Comparison of ENCODE assay signal across 8 cellular contexts in genomic region chr20:35091808-35092523, GRCh38. TPM values are rescaled to one million over a fixed set of nuclear protein-coding genes. Genes with fewer than 3 reads are reported as not detected.
DNase-seq lines count a peak whose midpoint lies in the region; ATAC-seq lines count a peak whose summit lies in the region.

No MANE protein-coding gene starts in this region.

- WGBS in ectodermal cell, 2 experiments = 2 to 3% methylated on average over 28 of the region's 28 CpGs

- no peaks in the 10 kb centered on the region for H3K27me3 Mint-ChIP-seq in activated CD4-positive, alpha-beta T cell treated with anti-CD3 and anti-CD28 coated beads, Interleukin-2, amount 10 ng/mL, durations not matched to agents 7 days and 5 days

- H3K27me3 ChIP-seq in ectodermal cell (ENCODE audit: control insufficient read depth, insufficient read depth, low read length, poor library complexity, severe bottlenecking) = no peaks in the 10 kb centered on the region

- H3K36me3 ChIP-seq in ectodermal cell (ENCODE audit: control insufficient read depth, insufficient read depth, low read length) = peaks cover 3% of the 10 kb centered on the region

- DNase-seq in activated CD4-positive, alpha-beta T cell treated with anti-CD3 and anti-CD28 coated beads, Interleukin-2, amount 10 ng/mL, durations not matched to agents 7 days and 5 days = peak; percentile 16
- DNase-seq in activated CD4-positive, alpha-beta T cell treated with anti-CD3 and anti-CD28 coated beads, Interleukin-2, amount 50 U/mL, for 48 hours = no peak
- DNase-seq in RPMI7951 (ENCODE audit: low read depth) = peak; percentile 24
- peak; percentile 38 for DNase-seq in mucosa of gallbladder (ENCODE audit: low spot score)
- DNase-seq in glomerular visceral epithelial cell (ENCODE audit: extremely low spot score) = no peak
- no peak for DNase-seq in KG1 (lab: John Stamatoyannopoulos, UW)

- peaks cover 26% of the 10 kb centered on the region for H3K36me3 Mint-ChIP-seq in activated CD4-positive, alpha-beta T cell treated with anti-CD3 and anti-CD28 coated beads, Interleukin-2, amount 10 ng/mL, durations not matched to agents 7 days and 5 days (ENCODE audit: low read depth)

- H3K27ac ChIP-seq in ectodermal cell (ENCODE audit: insufficient read depth, low read depth, low read length, poor library complexity, severe bottlenecking) = peak overlapping the region; percentile 85

- POLR2A ChIA-PET in activated CD4-positive, alpha-beta T cell treated with anti-CD3 and anti-CD28 coated beads, Interleukin-2, amount 10 ng/mL, durations not matched to agents 7 days and 5 days (lab: Charles Lee) = no interaction called here

- no peaks in the 10 kb centered on the region for H3K9me3 Mint-ChIP-seq in activated CD4-positive, alpha-beta T cell treated with anti-CD3 and anti-CD28 coated beads, Interleukin-2, amount 10 ng/mL, durations not matched to agents 7 days and 5 days

- CTCF ChIA-PET in activated CD4-positive, alpha-beta T cell treated with anti-CD3 and anti-CD28 coated beads, Interleukin-2, amount 10 ng/mL, durations not matched to agents 7 days and 5 days (lab: Charles Lee) = interaction anchor here (0.5 to 1.7 kb wide), 6 partner anchors 8 to 419 kb away, joined by 3 to 6 read pairs (median 4); no protein-coding TSS in a partner anchor

- H3K4me1 ChIP-seq in ectodermal cell (ENCODE audit: control insufficient read depth, insufficient read depth, low read length) = peaks cover 9% of the 10 kb centered on the region

- peak overlapping the region; percentile 94 for H3K27ac Mint-ChIP-seq in activated CD4-positive, alpha-beta T cell treated with anti-CD3 and anti-CD28 coated beads, Interleukin-2, amount 10 ng/mL, durations not matched to agents 7 days and 5 days

- H3K4me3 ChIP-seq in ectodermal cell (ENCODE audit: insufficient read depth, low read depth, low read length) = peak overlapping the region; percentile 93

- ATAC-seq in HG02852 (IDR thresholded peaks at IDR 0.05; ENCODE audit: unreplicated experiment) = peak; percentile 31

- no peaks in the 10 kb centered on the region for H3K9me3 ChIP-seq in ectodermal cell (ENCODE audit: control insufficient read depth, low read length)

- peaks cover 57% of the 10 kb centered on the region for H3K4me1 Mint-ChIP-seq in activated CD4-positive, alpha-beta T cell treated with anti-CD3 and anti-CD28 coated beads, Interleukin-2, amount 10 ng/mL, durations not matched to agents 7 days and 5 days

- peak overlapping the region; percentile 86 for H3K4me3 Mint-ChIP-seq in activated CD4-positive, alpha-beta T cell treated with anti-CD3 and anti-CD28 coated beads, Interleukin-2, amount 10 ng/mL, durations not matched to agents 7 days and 5 days

RNA-seq across cellular contexts. Expression of gene TRPC4AP, which starts 0.6 kb away (rescaled TPM):
- total RNA-seq in activated CD4-positive, alpha-beta T cell treated with anti-CD3 and anti-CD28 coated beads, Interleukin-2, amount 10 ng/mL, durations not matched to agents 7 days and 5 days = 10 to 100 TPM; 48.8 to 49.4 TPM
- total RNA-seq in RPMI7951 (2014; rRNA removed; shearing (Covaris generic)) = 44.9 and 49.5 TPM in 2 replicates
- polyA plus RNA-seq in ectodermal cell (2013, experiment 1 of 4) = 88.5 TPM
- polyA plus RNA-seq in ectodermal cell (2013, experiment 2 of 4) = 98.5 TPM
- polyA plus RNA-seq in ectodermal cell (2013, experiment 3 of 4) = 72.2 TPM
- polyA plus RNA-seq in ectodermal cell (2013, experiment 4 of 4) = 81.5 TPM
- total RNA-seq in mucosa of gallbladder = 60.5 TPM

RNA-seq across cellular contexts. Expression of gene EDEM2, which starts 55.2 kb away (rescaled TPM):
- 10 to 100 TPM; 22.8 to 25.0 TPM for total RNA-seq in activated CD4-positive, alpha-beta T cell treated with anti-CD3 and anti-CD28 coated beads, Interleukin-2, amount 10 ng/mL, durations not matched to agents 7 days and 5 days
- total RNA-seq in RPMI7951 (2014; rRNA removed; shearing (Covaris generic)) = 53.1 and 61.4 TPM in 2 replicates
- 17.6 TPM for polyA plus RNA-seq in ectodermal cell (2013, experiment 1 of 4)
- 18.0 TPM for polyA plus RNA-seq in ectodermal cell (2013, experiment 2 of 4)
- 14.5 TPM for polyA plus RNA-seq in ectodermal cell (2013, experiment 3 of 4)
- polyA plus RNA-seq in ectodermal cell (2013, experiment 4 of 4) = 16.1 TPM
- 38.2 TPM for total RNA-seq in mucosa of gallbladder

Comparison
In these comparisons a context has a peak if more than half of its experiments do, and no peak if none do; other contexts are left out.
1. DNase-seq: peak in activated CD4-positive, alpha-beta T cell treated with anti-CD3 and anti-CD28 coated beads, Interleukin-2, amount 10 ng/mL, durations not matched to agents 7 days and 5 days (single experiment), RPMI7951 (single experiment) and mucosa of gallbladder (single experiment); none in activated CD4-positive, alpha-beta T cell treated with anti-CD3 and anti-CD28 coated beads, Interleukin-2, amount 50 U/mL, for 48 hours (0 of 2), glomerular visceral epithelial cell (single experiment) and KG1 (single experiment).